14 cellular contexts compared by ENCODE assay signal in genomic region chr15:67167131-67167530, GRCh38.
DNase-seq lines count a peak whose midpoint lies in the region; ATAC-seq and TF ChIP-seq lines count a peak whose summit lies in the region.
"Had no signal": no experiment of that assay in that cellular context is flagged by ENCODE, and none has a peak within 500 bp of the region (broad histone marks: within the 10 kb centered on the region; RNA-seq: fewer than 3 reads in every experiment).

No MANE protein-coding gene starts in this region.

- no peak for ATAC-seq in activated naive CD4-positive, alpha-beta T cell treated with anti-CD3 and anti-CD28 coated beads, Interleukin-2, amount 50 U/mL, for 72 hours
- ATAC-seq in activated T-helper 17 cell treated with anti-CD3 and anti-CD28 coated beads, Interleukin-2, amount 50 U/mL, for 72 hours (replicated peaks), result no peak
- no peak for ATAC-seq in thoracic aorta (ENCODE audit: insufficient number of reproducible peaks, low FRiP score, low read depth)
- ATAC-seq in HG03045 (IDR thresholded peaks at IDR 0.05; ENCODE audit: unreplicated experiment), result no peak
- ATAC-seq in HG03097 (IDR thresholded peaks at IDR 0.05; ENCODE audit: low FRiP score, unreplicated experiment), result no peak
- ATAC-seq: stimulated activated memory B cell treated with anti-CD40 and anti-IgM and Interleukin-4, amounts not matched to agents 10 μg/mL and 1 μg/mL and 100 μg/mL, for 72 hours had no signal

- H3K36me3 Mint-ChIP-seq in activated naive CD4-positive, alpha-beta T cell treated with anti-CD3 and anti-CD28 coated beads, Interleukin-2, amount 50 U/mL, for 72 hours, result peaks cover 0 to 27% of the 10 kb centered on the region in 2 donors
- H3K36me3 Mint-ChIP-seq in activated T-helper 17 cell treated with anti-CD3 and anti-CD28 coated beads, Interleukin-2, amount 50 U/mL, for 72 hours (ENCODE audit: low read depth), result peaks cover 84% of the 10 kb centered on the region

- peak overlapping the region; percentile 11 to 16 for H3K27ac Mint-ChIP-seq in activated naive CD4-positive, alpha-beta T cell treated with anti-CD3 and anti-CD28 coated beads, Interleukin-2, amount 50 U/mL, for 72 hours
- peak overlapping the region; percentile 68 for H3K27ac Mint-ChIP-seq in activated T-helper 17 cell treated with anti-CD3 and anti-CD28 coated beads, Interleukin-2, amount 50 U/mL, for 72 hours
- H3K27ac Mint-ChIP-seq: stimulated activated memory B cell treated with anti-CD40 and anti-IgM and Interleukin-4, amounts not matched to agents 10 μg/mL and 1 μg/mL and 100 μg/mL, for 72 hours had no signal

- H3K27me3 Mint-ChIP-seq in activated T-helper 17 cell treated with anti-CD3 and anti-CD28 coated beads, Interleukin-2, amount 50 U/mL, for 72 hours, result no peaks in the 10 kb centered on the region
- H3K27me3 Mint-ChIP-seq: stimulated activated memory B cell treated with anti-CD40 and anti-IgM and Interleukin-4, amounts not matched to agents 10 μg/mL and 1 μg/mL and 100 μg/mL, for 72 hours had no signal

- peak overlapping the region; percentile 59 to 89 for H3K27ac ChIP-seq in thoracic aorta
- H3K27ac ChIP-seq: KMS-11 had no signal

- peaks cover 18% of the 10 kb centered on the region for H3K36me3 ChIP-seq in thoracic aorta

- no peaks in the 10 kb centered on the region for H3K9me3 Mint-ChIP-seq in activated naive CD4-positive, alpha-beta T cell treated with anti-CD3 and anti-CD28 coated beads, Interleukin-2, amount 50 U/mL, for 72 hours
- no peaks in the 10 kb centered on the region for H3K9me3 Mint-ChIP-seq in activated T-helper 17 cell treated with anti-CD3 and anti-CD28 coated beads, Interleukin-2, amount 50 U/mL, for 72 hours
- H3K9me3 Mint-ChIP-seq: stimulated activated memory B cell treated with anti-CD40 and anti-IgM and Interleukin-4, amounts not matched to agents 10 μg/mL and 1 μg/mL and 100 μg/mL, for 72 hours had no signal

- peaks cover 26% of the 10 kb centered on the region for H3K4me1 Mint-ChIP-seq in activated T-helper 17 cell treated with anti-CD3 and anti-CD28 coated beads, Interleukin-2, amount 50 U/mL, for 72 hours

- no peak overlapping the region for H3K4me3 Mint-ChIP-seq in activated T-helper 17 cell treated with anti-CD3 and anti-CD28 coated beads, Interleukin-2, amount 50 U/mL, for 72 hours
- H3K4me3 Mint-ChIP-seq: stimulated activated memory B cell treated with anti-CD40 and anti-IgM and Interleukin-4, amounts not matched to agents 10 μg/mL and 1 μg/mL and 100 μg/mL, for 72 hours had no signal

- peaks cover 33 to 55% of the 10 kb centered on the region in 2 donors for H3K4me1 ChIP-seq in thoracic aorta (ENCODE audit: control insufficient read depth in 1 of 2, low read depth in 2 of 2)

- H3K4me3 ChIP-seq in thoracic aorta, result no peak overlapping the region
- H3K4me3 ChIP-seq: smooth muscle cell had no signal

- no peak for TF ChIP-seq CTCF in thoracic aorta (IDR thresholded peaks at IDR 0.05)

- no peaks in the 10 kb centered on the region for H3K9me3 ChIP-seq in thoracic aorta

- H3K27me3 ChIP-seq in thoracic aorta (replicated peaks; ENCODE audit: insufficient read depth), result no peaks in the 10 kb centered on the region

- no peak for DNase-seq in activated naive CD4-positive, alpha-beta T cell treated with anti-CD3 and anti-CD28 coated beads, Interleukin-2, amount 50 U/mL, for 72 hours (ENCODE audit: low spot score in 2 of 2)
- no peak for DNase-seq in activated naive CD4-positive, alpha-beta T cell (lab: John Stamatoyannopoulos, UW)
- DNase-seq in mesenteric fat pad (ENCODE audit: low spot score) (peak; percentile 75), thoracic aorta (ENCODE audit: low spot score) (no peak), MV-4-11 (lab: John Stamatoyannopoulos, UW) (no peak)
- DNase-seq: GF-D8, glutamatergic neuron, NCI-H1092 treated with DMSO at 0.1 percent for 48 hours had no signal
